In the genomic region with DNA sequence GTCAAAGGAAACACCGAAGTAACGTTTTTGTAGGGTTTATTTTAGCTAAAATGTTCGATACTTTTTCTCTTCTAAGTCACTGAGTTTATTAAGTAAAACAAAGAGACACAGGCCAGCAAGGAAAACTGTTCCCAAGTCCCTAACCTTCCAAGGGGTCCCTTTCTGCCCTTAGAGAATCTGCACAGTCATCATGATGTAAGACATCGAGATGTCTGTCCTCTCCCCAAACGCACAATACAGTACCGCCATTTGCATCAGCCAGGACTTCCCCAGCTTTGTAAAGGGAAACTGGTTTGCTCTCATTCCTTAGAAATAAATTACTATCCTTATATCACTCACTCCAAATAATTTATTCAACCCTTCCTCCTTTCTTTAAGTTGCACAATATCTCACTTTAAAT, we compare ENCODE assay signal across 24 cellular contexts.
"Had no signal": no experiment of that assay in that cellular context is flagged by ENCODE, and none has a peak within 500 bp of the region (broad histone marks: within the 10 kb centered on the region; RNA-seq: fewer than 3 reads in every experiment).

No MANE protein-coding gene starts in this region.

- H3K27me3 ChIP-seq: brain microvascular endothelial cell, cardiac muscle cell had no signal

- H3K9me3 Mint-ChIP-seq: activated CD4-positive, alpha-beta memory T cell treated with anti-CD3 and anti-CD28 coated beads, Interleukin-2, amount 10 ng/mL, durations not matched to agents 7 days and 5 days; activated naive CD4-positive, alpha-beta T cell treated with anti-CD3 and anti-CD28 coated beads, Interleukin-2, amount 10 ng/mL, durations not matched to agents 7 days and 5 days; activated naive CD8-positive, alpha-beta T cell treated with anti-CD3 and anti-CD28 coated beads for 36 hours; activated T-helper 2 cell treated with anti-CD3 and anti-CD28 coated beads, Interferon-gamma antibody, Interleukin-2, Interleukin-4, amounts not matched to agents 10 μg/mL and 5 μg/mL and 100 μg/mL, durations not matched to agents 14 hours and 24 hours and 36 hours had no signal

- H3K4me3 Mint-ChIP-seq: activated CD4-positive, alpha-beta memory T cell treated with anti-CD3 and anti-CD28 coated beads, Interleukin-2, amount 10 ng/mL, durations not matched to agents 7 days and 5 days; activated CD4-positive, alpha-beta T cell treated with anti-CD3 and anti-CD28 coated beads for 36 hours; activated naive CD4-positive, alpha-beta T cell treated with anti-CD3 and anti-CD28 coated beads, Interleukin-2, amount 10 ng/mL, durations not matched to agents 7 days and 5 days; activated naive CD8-positive, alpha-beta T cell treated with anti-CD3 and anti-CD28 coated beads for 36 hours; activated T-cell treated with anti-CD3 and anti-CD28 coated beads, Interleukin-2, amount 50 U/mL, for 72 hours had no signal

- DNase-seq: activated CD4-positive, alpha-beta memory T cell treated with anti-CD3 and anti-CD28 coated beads, Interleukin-2, amount 10 ng/mL, durations not matched to agents 7 days and 5 days; activated CD4-positive, alpha-beta T cell treated with anti-CD3 and anti-CD28 coated beads for 36 hours; activated CD4-positive, alpha-beta T cell treated with anti-CD3 and anti-CD28 coated beads, Interleukin-2, amount 50 U/mL, for 1 hour; activated gamma-delta T cell treated with Interleukin-2 at 50 U/mL for 16 hours; activated naive CD4-positive, alpha-beta T cell treated with anti-CD3 and anti-CD28 coated beads, Interleukin-2, amount 10 ng/mL, durations not matched to agents 7 days and 5 days; activated naive CD8-positive, alpha-beta T cell treated with anti-CD3 and anti-CD28 coated beads for 36 hours; activated T-cell treated with anti-CD3 and anti-CD28 coated beads, Interleukin-2, amount 50 U/mL, for 72 hours; brain microvascular endothelial cell; NCI-H1092 treated with DMSO at 0.1 percent for 48 hours; NCI-H1417 treated with DMSO at 0.1 percent for 48 hours; NCI-H1694; NCI-H2029 treated with DMSO at 0.1 percent for 48 hours; NCI-H345; NCI-H510A; NCI-H526 treated with DMSO at 0.1 percent for 48 hours; NK-92 treated with Interleukin-12 subunit alpha and Interleukin-12 subunit beta, amount 100 ng/mL, for 24 hours; SHP77 treated with DMSO at 0.1 percent for 48 hours; T-helper 2 cell; T1000 had no signal

- FAIRE-seq: colon, TTC549 had no signal

- H3K27ac Mint-ChIP-seq: activated CD4-positive, alpha-beta memory T cell treated with anti-CD3 and anti-CD28 coated beads, Interleukin-2, amount 10 ng/mL, durations not matched to agents 7 days and 5 days; activated CD4-positive, alpha-beta T cell treated with anti-CD3 and anti-CD28 coated beads for 36 hours; activated naive CD4-positive, alpha-beta T cell treated with anti-CD3 and anti-CD28 coated beads, Interleukin-2, amount 10 ng/mL, durations not matched to agents 7 days and 5 days; activated naive CD8-positive, alpha-beta T cell treated with anti-CD3 and anti-CD28 coated beads for 36 hours; activated T-cell treated with anti-CD3 and anti-CD28 coated beads, Interleukin-2, amount 50 U/mL, for 72 hours; activated T-helper 2 cell treated with anti-CD3 and anti-CD28 coated beads, Interferon-gamma antibody, Interleukin-2, Interleukin-4, amounts not matched to agents 10 μg/mL and 5 μg/mL and 100 μg/mL, durations not matched to agents 14 hours and 24 hours and 36 hours had no signal

- ATAC-seq: activated CD4-positive, alpha-beta T cell treated with anti-CD3 and anti-CD28 coated beads for 36 hours; activated T-cell treated with anti-CD3 and anti-CD28 coated beads, Interleukin-2, amount 50 U/mL, for 72 hours had no signal

- H3K4me1 Mint-ChIP-seq: activated CD4-positive, alpha-beta memory T cell treated with anti-CD3 and anti-CD28 coated beads, Interleukin-2, amount 10 ng/mL, durations not matched to agents 7 days and 5 days; activated CD4-positive, alpha-beta T cell treated with anti-CD3 and anti-CD28 coated beads for 36 hours; activated naive CD4-positive, alpha-beta T cell treated with anti-CD3 and anti-CD28 coated beads, Interleukin-2, amount 10 ng/mL, durations not matched to agents 7 days and 5 days; activated naive CD8-positive, alpha-beta T cell treated with anti-CD3 and anti-CD28 coated beads for 36 hours had no signal

- H3K36me3 Mint-ChIP-seq: activated naive CD4-positive, alpha-beta T cell treated with anti-CD3 and anti-CD28 coated beads, Interleukin-2, amount 10 ng/mL, durations not matched to agents 7 days and 5 days; activated naive CD8-positive, alpha-beta T cell treated with anti-CD3 and anti-CD28 coated beads for 36 hours had no signal

- H3K4me3 ChIP-seq: cardiac muscle cell had no signal

- H3K27ac ChIP-seq: brain microvascular endothelial cell, cardiac muscle cell, VCaP had no signal

- H3K27me3 Mint-ChIP-seq: activated CD4-positive, alpha-beta memory T cell treated with anti-CD3 and anti-CD28 coated beads, Interleukin-2, amount 10 ng/mL, durations not matched to agents 7 days and 5 days; activated CD4-positive, alpha-beta T cell treated with anti-CD3 and anti-CD28 coated beads for 36 hours; activated naive CD4-positive, alpha-beta T cell treated with anti-CD3 and anti-CD28 coated beads, Interleukin-2, amount 10 ng/mL, durations not matched to agents 7 days and 5 days; activated naive CD8-positive, alpha-beta T cell treated with anti-CD3 and anti-CD28 coated beads for 36 hours had no signal

- H3K36me3 ChIP-seq: brain microvascular endothelial cell, cardiac muscle cell had no signal
